In genomic region chr21:15443740-15444117, GRCh38 we compare ENCODE assay signal across 27 cellular contexts.
"Had no signal": no experiment of that assay in that cellular context is flagged by ENCODE, and none has a peak within 500 bp of the region (broad histone marks: within the 10 kb centered on the region; RNA-seq: fewer than 3 reads in every experiment).

No MANE protein-coding gene starts in this region.

- H3K27ac ChIP-seq: brain microvascular endothelial cell, esophagus squamous epithelium, gastroesophageal sphincter, right atrium auricular region, suprapubic skin, tibial nerve, WERI-Rb-1 had no signal

- H3K9me3 Mint-ChIP-seq: activated T-helper 1 cell treated with anti-CD3 and anti-CD28 coated beads, Interleukin-12 subunit alpha, Interleukin-12 subunit beta, Interleukin-2, Interleukin-4 antibody, amounts not matched to agents 30 ng/mL and 10 ng/mL and 1 ng/mL, durations not matched to agents 14 hours and 24 hours and 36 hours; effector memory CD8-positive, alpha-beta T cell had no signal

- H3K9me3 ChIP-seq: esophagus squamous epithelium, gastroesophageal sphincter, suprapubic skin, tibial nerve had no signal

- H3K4me3 Mint-ChIP-seq: activated CD4-positive, alpha-beta T cell treated with anti-CD3 and anti-CD28 coated beads, Interleukin-2, amount 10 ng/mL, durations not matched to agents 7 days and 5 days; activated CD8-positive, alpha-beta memory T cell treated with anti-CD3 and anti-CD28 coated beads, Interleukin-2, amount 10 ng/mL, durations not matched to agents 7 days and 5 days; activated CD8-positive, alpha-beta T cell treated with anti-CD3 and anti-CD28 coated beads for 36 hours; activated naive CD8-positive, alpha-beta T cell treated with anti-CD3 and anti-CD28 coated beads, Interleukin-2, amount 50 U/mL, for 24 hours; activated T-helper 1 cell treated with anti-CD3 and anti-CD28 coated beads, Interleukin-12 subunit alpha, Interleukin-12 subunit beta, Interleukin-2, Interleukin-4 antibody, amounts not matched to agents 30 ng/mL and 10 ng/mL and 1 ng/mL, durations not matched to agents 14 hours and 24 hours and 36 hours; effector memory CD8-positive, alpha-beta T cell; stimulated activated naive CD8-positive, alpha-beta T cell treated with anti-CD3 and anti-CD28 coated beads, Interleukin-15, Interleukin-2, amounts not matched to agents 100 ng/mL and 50 ng/mL, for 24 hours; T-helper 2 cell treated with Interferon-gamma antibody and Interleukin-4, amounts not matched to agents 5 μg/mL and 100 μg/mL, for 36 hours had no signal

- H3K27me3 ChIP-seq: brain microvascular endothelial cell, esophagus squamous epithelium, gastroesophageal sphincter, right atrium auricular region, suprapubic skin, tibial nerve had no signal

- H3K27me3 Mint-ChIP-seq: activated CD4-positive, alpha-beta T cell treated with anti-CD3 and anti-CD28 coated beads, Interleukin-2, amount 10 ng/mL, durations not matched to agents 7 days and 5 days; activated CD8-positive, alpha-beta memory T cell treated with anti-CD3 and anti-CD28 coated beads, Interleukin-2, amount 10 ng/mL, durations not matched to agents 7 days and 5 days; activated CD8-positive, alpha-beta T cell treated with anti-CD3 and anti-CD28 coated beads for 36 hours; activated naive CD8-positive, alpha-beta T cell treated with anti-CD3 and anti-CD28 coated beads, Interleukin-2, amount 50 U/mL, for 24 hours; effector memory CD8-positive, alpha-beta T cell; progenitor cell of endocrine pancreas; stimulated activated naive CD8-positive, alpha-beta T cell treated with anti-CD3 and anti-CD28 coated beads, Interleukin-15, Interleukin-2, amounts not matched to agents 100 ng/mL and 50 ng/mL, for 24 hours had no signal

- H3K4me1 Mint-ChIP-seq: activated CD4-positive, alpha-beta T cell treated with anti-CD3 and anti-CD28 coated beads, Interleukin-2, amount 10 ng/mL, durations not matched to agents 7 days and 5 days had no signal

- DNase-seq: activated CD4-positive, alpha-beta T cell treated with anti-CD3 and anti-CD28 coated beads, Interleukin-2, amount 10 ng/mL, durations not matched to agents 7 days and 5 days; activated CD4-positive, CD25-positive, alpha-beta regulatory T cell treated with anti-CD3 and anti-CD28 coated beads, Interleukin-2, amount 50 U/mL, for 72 hours; activated CD8-positive, alpha-beta memory T cell treated with anti-CD3 and anti-CD28 coated beads, Interleukin-2, amount 10 ng/mL, durations not matched to agents 7 days and 5 days; activated CD8-positive, alpha-beta T cell treated with anti-CD3 and anti-CD28 coated beads for 36 hours; activated gamma-delta T cell; activated naive CD4-positive, alpha-beta T cell treated with anti-CD3 and anti-CD28 coated beads, Interleukin-2, amount 50 U/mL, for 16 hours; activated naive CD8-positive, alpha-beta T cell treated with anti-CD3 and anti-CD28 coated beads, Interleukin-2, amount 50 U/mL, for 24 hours; aorta; brain microvascular endothelial cell; caudate nucleus; dorsolateral prefrontal cortex; effector memory CD8-positive, alpha-beta T cell; esophagus squamous epithelium; head of caudate nucleus; hypothalamus; left ventricle myocardium superior; stimulated activated CD4-positive, alpha-beta T cell treated with anti-CD3 and anti-CD28 coated beads, Interleukin-1b, Interleukin-23, amount 100 ng/mL, for 48 hours; WERI-Rb-1 had no signal

- H3K27ac Mint-ChIP-seq: activated CD4-positive, alpha-beta T cell treated with anti-CD3 and anti-CD28 coated beads, Interleukin-2, amount 10 ng/mL, durations not matched to agents 7 days and 5 days; activated CD8-positive, alpha-beta memory T cell treated with anti-CD3 and anti-CD28 coated beads, Interleukin-2, amount 10 ng/mL, durations not matched to agents 7 days and 5 days; activated CD8-positive, alpha-beta T cell treated with anti-CD3 and anti-CD28 coated beads for 36 hours; activated naive CD8-positive, alpha-beta T cell treated with anti-CD3 and anti-CD28 coated beads, Interleukin-2, amount 50 U/mL, for 24 hours; activated T-helper 1 cell treated with anti-CD3 and anti-CD28 coated beads, Interleukin-12 subunit alpha, Interleukin-12 subunit beta, Interleukin-2, Interleukin-4 antibody, amounts not matched to agents 30 ng/mL and 10 ng/mL and 1 ng/mL, durations not matched to agents 14 hours and 24 hours and 36 hours; effector memory CD8-positive, alpha-beta T cell; progenitor cell of endocrine pancreas; stimulated activated naive CD8-positive, alpha-beta T cell treated with anti-CD3 and anti-CD28 coated beads, Interleukin-15, Interleukin-2, amounts not matched to agents 100 ng/mL and 50 ng/mL, for 24 hours; T-helper 2 cell treated with Interferon-gamma antibody and Interleukin-4, amounts not matched to agents 5 μg/mL and 100 μg/mL, for 36 hours had no signal

- H3K36me3 ChIP-seq: brain microvascular endothelial cell, esophagus squamous epithelium, gastroesophageal sphincter, right atrium auricular region, suprapubic skin, tibial nerve, WERI-Rb-1 had no signal

- H3K36me3 Mint-ChIP-seq: activated CD8-positive, alpha-beta memory T cell treated with anti-CD3 and anti-CD28 coated beads, Interleukin-2, amount 10 ng/mL, durations not matched to agents 7 days and 5 days had no signal

- H3K4me3 ChIP-seq: dorsolateral prefrontal cortex, esophagus squamous epithelium, gastroesophageal sphincter, right atrium auricular region, skin epidermis, suprapubic skin, tibial nerve had no signal
